Comparison of ENCODE assay signal across 9 cellular contexts in genomic region chr10:125148021-125148439, GRCh38. TPM values are rescaled to one million over a fixed set of nuclear protein-coding genes. Genes with fewer than 3 reads are reported as not detected.
DNase-seq lines count a peak whose midpoint lies in the region; ATAC-seq, FAIRE-seq and TF ChIP-seq lines count a peak whose summit lies in the region.
"Had no signal": no experiment of that assay in that cellular context is flagged by ENCODE, and none has a peak within 500 bp of the region (broad histone marks: within the 10 kb centered on the region; RNA-seq: fewer than 3 reads in every experiment).

No MANE protein-coding gene starts in this region.

- TF ChIP-seq RAD21 in A549 (conservative IDR thresholded peaks at IDR 0.05 in 1 of 2, IDR thresholded peaks at IDR 0.05 in 1 of 2) = no peak

- intact Hi-C loops in dendritic cell treated with granulocyte-macrophage colony-stimulating factor and Interleukin-4, amounts not matched to agents 40 ng/mL and 50 ng/mL, for 4 days (cut with micrococcal nuclease) = loop anchor here (1.0 kb wide), 1 partner anchor 10 kb away; no protein-coding TSS in a partner anchor

- H3K9me3 ChIP-seq in A549 (no peaks in the 10 kb centered on the region), muscle layer of colon (ENCODE audit: low read length) (no peaks in the 10 kb centered on the region)

- ATAC-seq in A549 = no peak
- no peak for ATAC-seq in GM21576 (IDR thresholded peaks at IDR 0.05; ENCODE audit: unreplicated experiment)
- no peak for ATAC-seq in stimulated activated effector memory CD8-positive, alpha-beta T cell treated with anti-CD3 and anti-CD28 coated beads, Interleukin-12 subunit alpha, Interleukin-12 subunit beta, amount 100 ng/mL, for 72 hours
- ATAC-seq in GM18511 (IDR thresholded peaks at IDR 0.05; ENCODE audit: unreplicated experiment) = no peak
- ATAC-seq: stimulated activated memory B cell treated with anti-CD40 and anti-IgM and Interleukin-4, amounts not matched to agents 10 μg/mL and 1 μg/mL and 100 μg/mL, for 72 hours had no signal

- DNase-seq in A549 (ENCODE audit: low read depth in 1 of 2, low spot score in 1 of 2) (no peak), T-helper 2 cell (no peak)
- no peak for DNase-seq in stimulated activated effector memory CD8-positive, alpha-beta T cell treated with anti-CD3 and anti-CD28 coated beads, Interleukin-12 subunit alpha, Interleukin-12 subunit beta, amount 100 ng/mL, for 72 hours (ENCODE audit: low spot score in 2 of 2)

- no peak for TF ChIP-seq POLR2A in A549 (IDR thresholded peaks at IDR 0.05; ENCODE audit: low read length)

- H2AFZ ChIP-seq in KMS-11 (ENCODE audit: low read depth) = no peak overlapping the region

- H3K4me1 ChIP-seq in A549 (peaks cover 57% of the 10 kb centered on the region), KMS-11 (ENCODE audit: low read depth, poor library complexity, severe bottlenecking) (peaks cover 63% of the 10 kb centered on the region), muscle layer of colon (ENCODE audit: insufficient read depth, low read length) (peaks cover 76% of the 10 kb centered on the region)

- CTCF ChIA-PET in A549 (lab: Yijun Ruan, JAX) = interaction anchor here (0.6 to 2.6 kb wide), 6 partner anchors 13 to 481 kb away, joined by 3 to 12 read pairs (median 4); partner anchors contain the start of gene CTBP2

- peaks cover 4% of the 10 kb centered on the region; the same call in 1 of the 2 replicates for H4K20me1 ChIP-seq in KMS-11 (ENCODE audit: insufficient read depth)

- TF ChIP-seq CTCF in A549 (IDR thresholded peaks at IDR 0.05) (no peak), KMS-11 (conservative IDR thresholded peaks at IDR 0.05; ENCODE audit: low read depth, low read length) (no peak)

- peak overlapping the region; percentile 82 for H3K27ac Mint-ChIP-seq in dendritic cell treated with granulocyte-macrophage colony-stimulating factor and Interleukin-4, amounts not matched to agents 40 ng/mL and 50 ng/mL, for 4 days
- H3K27ac Mint-ChIP-seq in stimulated activated effector memory CD8-positive, alpha-beta T cell treated with anti-CD3 and anti-CD28 coated beads, Interleukin-12 subunit alpha, Interleukin-12 subunit beta, amount 100 ng/mL, for 72 hours = no peak overlapping the region
- H3K27ac Mint-ChIP-seq: stimulated activated memory B cell treated with anti-CD40 and anti-IgM and Interleukin-4, amounts not matched to agents 10 μg/mL and 1 μg/mL and 100 μg/mL, for 72 hours had no signal

- H3K9me3 Mint-ChIP-seq in dendritic cell treated with granulocyte-macrophage colony-stimulating factor and Interleukin-4, amounts not matched to agents 40 ng/mL and 50 ng/mL, for 4 days = no peaks in the 10 kb centered on the region
- H3K9me3 Mint-ChIP-seq in stimulated activated effector memory CD8-positive, alpha-beta T cell treated with anti-CD3 and anti-CD28 coated beads, Interleukin-12 subunit alpha, Interleukin-12 subunit beta, amount 100 ng/mL, for 72 hours = no peaks in the 10 kb centered on the region
- H3K9me3 Mint-ChIP-seq: stimulated activated memory B cell treated with anti-CD40 and anti-IgM and Interleukin-4, amounts not matched to agents 10 μg/mL and 1 μg/mL and 100 μg/mL, for 72 hours had no signal

- peak overlapping the region; percentile 54 for H3K4me2 ChIP-seq in A549
- H3K4me2 ChIP-seq in KMS-11 = peak overlapping the region; percentile 88

- H3K27me3 Mint-ChIP-seq in dendritic cell treated with granulocyte-macrophage colony-stimulating factor and Interleukin-4, amounts not matched to agents 40 ng/mL and 50 ng/mL, for 4 days = no peaks in the 10 kb centered on the region

- H3K27ac ChIP-seq in A549 (peak overlapping the region in 1 of 2 experiments; percentile 67; a peak in 3 of 6 replicates), KMS-11 (peak overlapping the region; percentile 74; the same call in 1 of the 2 replicates), muscle layer of colon (ENCODE audit: low read depth, low read length) (peak overlapping the region; percentile 67)

- WGBS in A549 (ENCODE audit: missing lambda C conversion rate) = 78% methylated on average over 7 of the region's 7 CpGs

- H3K9ac ChIP-seq in KMS-11 (no peak overlapping the region), muscle layer of colon (ENCODE audit: low read length) (peak overlapping the region; percentile 38)

- peaks cover 89% of the 10 kb centered on the region for H3K4me1 Mint-ChIP-seq in dendritic cell treated with granulocyte-macrophage colony-stimulating factor and Interleukin-4, amounts not matched to agents 40 ng/mL and 50 ng/mL, for 4 days (ENCODE audit: low read depth)
- no peaks in the 10 kb centered on the region for H3K4me1 Mint-ChIP-seq in stimulated activated effector memory CD8-positive, alpha-beta T cell treated with anti-CD3 and anti-CD28 coated beads, Interleukin-12 subunit alpha, Interleukin-12 subunit beta, amount 100 ng/mL, for 72 hours

- no peaks in the 10 kb centered on the region for H3K27me3 ChIP-seq in KMS-11 (ENCODE audit: insufficient read depth, low read depth)
- H3K27me3 ChIP-seq in muscle layer of colon (ENCODE audit: control insufficient read depth in 1 of 2, insufficient read depth in 2 of 2, low read length in 2 of 2) = no peaks in the 10 kb centered on the region

- H3K4me3 Mint-ChIP-seq in dendritic cell treated with granulocyte-macrophage colony-stimulating factor and Interleukin-4, amounts not matched to agents 40 ng/mL and 50 ng/mL, for 4 days = peak overlapping the region; percentile 55
- H3K4me3 Mint-ChIP-seq in stimulated activated effector memory CD8-positive, alpha-beta T cell treated with anti-CD3 and anti-CD28 coated beads, Interleukin-12 subunit alpha, Interleukin-12 subunit beta, amount 100 ng/mL, for 72 hours = no peak overlapping the region
- H3K4me3 Mint-ChIP-seq: stimulated activated memory B cell treated with anti-CD40 and anti-IgM and Interleukin-4, amounts not matched to agents 10 μg/mL and 1 μg/mL and 100 μg/mL, for 72 hours had no signal

- TF ChIP-seq EP300 in A549 (IDR thresholded peaks at IDR 0.05) = no peak

- FAIRE-seq in A549 (lab: Jason Lieb, UNC) = no peak

- POLR2A ChIA-PET in A549 (lab: Yijun Ruan, JAX) = interaction anchor here (1.0 to 1.3 kb wide), 2 partner anchors 13 to 25 kb away, joined by 3 to 10 read pairs; partner anchors contain the start of gene CTBP2

- H3K36me3 Mint-ChIP-seq in dendritic cell treated with granulocyte-macrophage colony-stimulating factor and Interleukin-4, amounts not matched to agents 40 ng/mL and 50 ng/mL, for 4 days (ENCODE audit: low read depth) = peaks cover 25% of the 10 kb centered on the region
- no peaks in the 10 kb centered on the region for H3K36me3 Mint-ChIP-seq in stimulated activated effector memory CD8-positive, alpha-beta T cell treated with anti-CD3 and anti-CD28 coated beads, Interleukin-12 subunit alpha, Interleukin-12 subunit beta, amount 100 ng/mL, for 72 hours
- H3K36me3 Mint-ChIP-seq: stimulated activated memory B cell treated with anti-CD40 and anti-IgM and Interleukin-4, amounts not matched to agents 10 μg/mL and 1 μg/mL and 100 μg/mL, for 72 hours had no signal

- H3K36me3 ChIP-seq in KMS-11 (ENCODE audit: insufficient read depth) = no peaks in the 10 kb centered on the region
- H3K36me3 ChIP-seq in muscle layer of colon (ENCODE audit: insufficient read depth, low read length) = no peaks in the 10 kb centered on the region

- peaks cover 53% of the 10 kb centered on the region for H3K79me2 ChIP-seq in KMS-11 (ENCODE audit: insufficient read depth, low read depth)

- H3K4me3 ChIP-seq in A549 = no peak overlapping the region
- H3K4me3 ChIP-seq in KMS-11 (IDR thresholded peaks at IDR 0.05; ENCODE audit: insufficient read depth, low read depth, low read length) = no peak overlapping the region
- peak overlapping the region in 1 of 2 donors; percentile 6 for H3K4me3 ChIP-seq in muscle layer of colon (ENCODE audit: low read depth in 1 of 2, low read length in 2 of 2)

TF ChIP-seq in A549, 52 proteins besides CTCF, POLR2A, EP300 and RAD21:
- TF ChIP-seq PHF8 (IDR thresholded peaks at IDR 0.05; ENCODE audit: borderline replicate concordance, low read depth) = no peak

RNA-seq across cellular contexts. Expression of gene CTBP2, which starts 12.3 kb away (rescaled TPM):
- polyA plus RNA-seq in A549 (2011; rRNA removed) (77.2 and 78.9 TPM in 2 replicates), A549 (2017; fragmentation: RNase III; extraction: RNeasy Plus Mini Kit Qiagen cat#74134 plus additional on column Dnase treatment) (74.9 to 82.4 TPM (median 77.0 TPM) in 3 replicates)
- 117 and 122 TPM in 2 replicates for polyA plus RNA-seq in A549 (2012; cell fraction: cytosol; rRNA removed)
- polyA plus RNA-seq in A549 (2012; cell fraction: nucleus; rRNA removed) = 161 and 190 TPM in 2 replicates
- 146 and 154 TPM in 2 replicates for polyA minus RNA-seq in A549 (2011; rRNA and poly(A)+ RNA removed)
